ENCODE assay signal across 20 cellular contexts in the genomic region with DNA sequence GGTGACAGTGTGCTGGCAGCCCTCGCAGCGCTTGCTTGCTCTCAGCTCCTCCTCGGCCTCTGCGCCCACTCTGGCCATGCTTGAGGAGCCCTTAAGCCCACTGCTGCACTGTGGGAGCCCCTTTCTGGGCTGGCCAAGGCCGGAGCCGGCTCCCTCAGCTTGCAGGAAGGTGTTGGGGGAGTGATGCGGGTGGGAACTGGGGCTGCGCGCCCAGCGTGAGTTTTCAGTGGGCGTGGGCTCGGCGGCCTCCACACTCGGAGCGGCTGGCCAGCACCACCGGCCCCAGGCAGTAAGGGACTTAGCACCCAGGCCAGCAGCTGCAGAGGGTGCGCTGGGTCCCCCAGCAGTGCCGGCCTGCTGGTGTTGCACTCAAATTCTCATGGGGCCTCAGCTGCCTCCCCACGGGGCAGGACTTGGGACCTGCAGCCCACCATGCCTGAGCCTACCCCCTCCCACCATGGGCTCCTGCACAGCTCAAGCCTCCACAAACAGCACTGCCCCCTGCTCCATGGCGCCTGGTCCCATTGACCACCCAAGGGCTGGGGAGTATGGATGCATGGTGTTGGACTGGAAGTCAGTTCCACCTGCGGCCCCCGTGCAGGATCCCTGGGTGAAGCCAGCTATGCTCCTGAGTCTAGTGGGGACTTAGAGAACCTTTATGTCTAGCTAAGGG.
DNase-seq lines count a peak whose midpoint lies in the region; ATAC-seq and TF ChIP-seq lines count a peak whose summit lies in the region.
"Had no signal": no experiment of that assay in that cellular context is flagged by ENCODE, and none has a peak within 500 bp of the region (broad histone marks: within the 10 kb centered on the region; RNA-seq: fewer than 3 reads in every experiment).

No MANE protein-coding gene starts in this region.

- H3K9me3 Mint-ChIP-seq in activated CD4-positive, alpha-beta T cell treated with anti-CD3 and anti-CD28 coated beads for 36 hours (ENCODE audit: low read depth): peaks cover 13% of the 10 kb centered on the region
- H3K9me3 Mint-ChIP-seq in Calu3 (ENCODE audit: low read depth, unreplicated experiment) (peaks cover 5% of the 10 kb centered on the region), chondrocyte (ENCODE audit: low read depth) (peaks cover 9% of the 10 kb centered on the region)

- peak; percentile 3 for DNase-seq in activated CD4-positive, alpha-beta T cell treated with anti-CD3 and anti-CD28 coated beads for 36 hours
- DNase-seq in activated CD4-positive, alpha-beta T cell treated with anti-CD3 and anti-CD28 coated beads for 1 hour: no peak
- DNase-seq in Calu3: peak; percentile 0
- DNase-seq in chondrocyte (ENCODE audit: low spot score): peak; percentile 67
- DNase-seq in spleen: peak; percentile 48
- DNase-seq: 8988T; ACHN; BE2C; C1 segment of cervical spinal cord; CD4-positive, alpha-beta memory T cell; CD4-positive, CD25-positive, alpha-beta regulatory T cell; CD8-positive, alpha-beta memory T cell; COR-L47; DMS79 treated with DMSO at 0.1 percent for 48 hours; GF-D8 had no signal

- no peak overlapping the region for H3K27ac Mint-ChIP-seq in activated CD4-positive, alpha-beta T cell treated with anti-CD3 and anti-CD28 coated beads for 36 hours
- H3K27ac Mint-ChIP-seq in Calu3 (ENCODE audit: unreplicated experiment) (no peak overlapping the region), chondrocyte (ENCODE audit: unreplicated experiment) (no peak overlapping the region)
- H3K27ac Mint-ChIP-seq: CD14-positive monocyte; CD4-positive, alpha-beta memory T cell; CD4-positive, CD25-positive, alpha-beta regulatory T cell; CD8-positive, alpha-beta memory T cell had no signal

- no peak overlapping the region for H3K4me3 ChIP-seq in spleen
- H3K4me3 ChIP-seq: BLaER1 had no signal

- H3K4me1 Mint-ChIP-seq in activated CD4-positive, alpha-beta T cell treated with anti-CD3 and anti-CD28 coated beads for 36 hours: no peaks in the 10 kb centered on the region
- H3K4me1 Mint-ChIP-seq in Calu3 (ENCODE audit: low read depth, unreplicated experiment) (no peaks in the 10 kb centered on the region), chondrocyte (ENCODE audit: low read depth) (no peaks in the 10 kb centered on the region)
- H3K4me1 Mint-ChIP-seq: CD14-positive monocyte; CD4-positive, alpha-beta memory T cell; CD8-positive, alpha-beta memory T cell had no signal

- intact Hi-C loops in activated CD4-positive, alpha-beta T cell treated with anti-CD3 and anti-CD28 coated beads for 36 hours (cut with DNase I, micrococcal nuclease): no loop called here
- intact Hi-C loops in Calu3 (cut with micrococcal nuclease; ENCODE audit: unreplicated experiment) (no loop called here), spleen (cut with DNase I; ENCODE audit: low total_unique reads) (no loop called here)

- H3K27me3 ChIP-seq in spleen (replicated peaks in 1 of 7): no peaks in the 10 kb centered on the region
- H3K27me3 ChIP-seq: BE2C, BLaER1 had no signal

- CTCF ChIA-PET in activated CD4-positive, alpha-beta T cell treated with anti-CD3 and anti-CD28 coated beads for 36 hours (lab: Charles Lee): no interaction called here
- CTCF ChIA-PET in Calu3 (lab: Charles Lee): no interaction called here

- no peak overlapping the region for H3K27ac ChIP-seq in spleen
- H3K27ac ChIP-seq: BLaER1 had no signal

- WGBS in spleen, 5 donors: 79 to 95% (median 92%) methylated on average over 7 to 22 of the region's 22 CpGs

- no peaks in the 10 kb centered on the region for H3K36me3 ChIP-seq in spleen
- H3K36me3 ChIP-seq: BE2C, BLaER1 had no signal

- no peaks in the 10 kb centered on the region for H3K36me3 Mint-ChIP-seq in activated CD4-positive, alpha-beta T cell treated with anti-CD3 and anti-CD28 coated beads for 36 hours (ENCODE audit: low read depth)
- H3K36me3 Mint-ChIP-seq in Calu3 (ENCODE audit: insufficient read depth, unreplicated experiment): no peaks in the 10 kb centered on the region
- no peaks in the 10 kb centered on the region for H3K36me3 Mint-ChIP-seq in chondrocyte (ENCODE audit: low read depth)
- H3K36me3 Mint-ChIP-seq: CD14-positive monocyte; CD4-positive, alpha-beta memory T cell; CD4-positive, CD25-positive, alpha-beta regulatory T cell; CD8-positive, alpha-beta memory T cell had no signal

- no peak overlapping the region for H3K4me3 Mint-ChIP-seq in activated CD4-positive, alpha-beta T cell treated with anti-CD3 and anti-CD28 coated beads for 36 hours
- no peak overlapping the region for H3K4me3 Mint-ChIP-seq in Calu3 (ENCODE audit: low read depth, unreplicated experiment)
- H3K4me3 Mint-ChIP-seq in chondrocyte (ENCODE audit: unreplicated experiment): no peak overlapping the region
- H3K4me3 Mint-ChIP-seq: CD14-positive monocyte; CD4-positive, alpha-beta memory T cell; CD4-positive, CD25-positive, alpha-beta regulatory T cell; CD8-positive, alpha-beta memory T cell had no signal

- H3K27me3 Mint-ChIP-seq in activated CD4-positive, alpha-beta T cell treated with anti-CD3 and anti-CD28 coated beads for 36 hours: no peaks in the 10 kb centered on the region
- H3K27me3 Mint-ChIP-seq in Calu3 (ENCODE audit: unreplicated experiment) (no peaks in the 10 kb centered on the region), chondrocyte (ENCODE audit: low read depth) (peaks cover 4% of the 10 kb centered on the region)
- H3K27me3 Mint-ChIP-seq: CD4-positive, alpha-beta memory T cell; CD4-positive, CD25-positive, alpha-beta regulatory T cell; CD8-positive, alpha-beta memory T cell had no signal

- ATAC-seq in activated CD4-positive, alpha-beta T cell treated with anti-CD3 and anti-CD28 coated beads for 36 hours: no peak
- ATAC-seq in GM21528 (IDR thresholded peaks at IDR 0.05; ENCODE audit: low FRiP score, unreplicated experiment): no peak
- ATAC-seq in HG02884 (IDR thresholded peaks at IDR 0.05; ENCODE audit: unreplicated experiment): no peak
- ATAC-seq in HG03432 (IDR thresholded peaks at IDR 0.05; ENCODE audit: unreplicated experiment): no peak

- POLR2A ChIA-PET in activated CD4-positive, alpha-beta T cell treated with anti-CD3 and anti-CD28 coated beads for 36 hours (lab: Charles Lee): no interaction called here

- TF ChIP-seq CTCF in Calu3 (IDR thresholded peaks at IDR 0.05; ENCODE audit: unreplicated experiment) (no peak), chondrocyte (IDR thresholded peaks at IDR 0.05) (no peak), spleen (IDR thresholded peaks at IDR 0.05 in 8 of 11, conservative IDR thresholded peaks at IDR 0.05 in 3 of 11) (no peak)

- TF ChIP-seq POLR2A in spleen (IDR thresholded peaks at IDR 0.05): no peak

- no peaks in the 10 kb centered on the region for H3K4me1 ChIP-seq in spleen
- H3K4me1 ChIP-seq: BE2C, BLaER1 had no signal

- no TSS peak for BruUV-seq in Calu3 (replicated peaks; lab: Mats Ljungman, UMichigan)

- peaks cover 0 to 18% (median 7%) of the 10 kb centered on the region in 8 donors for H3K9me3 ChIP-seq in spleen
- H3K9me3 ChIP-seq: BE2C had no signal
